In the genomic region with DNA sequence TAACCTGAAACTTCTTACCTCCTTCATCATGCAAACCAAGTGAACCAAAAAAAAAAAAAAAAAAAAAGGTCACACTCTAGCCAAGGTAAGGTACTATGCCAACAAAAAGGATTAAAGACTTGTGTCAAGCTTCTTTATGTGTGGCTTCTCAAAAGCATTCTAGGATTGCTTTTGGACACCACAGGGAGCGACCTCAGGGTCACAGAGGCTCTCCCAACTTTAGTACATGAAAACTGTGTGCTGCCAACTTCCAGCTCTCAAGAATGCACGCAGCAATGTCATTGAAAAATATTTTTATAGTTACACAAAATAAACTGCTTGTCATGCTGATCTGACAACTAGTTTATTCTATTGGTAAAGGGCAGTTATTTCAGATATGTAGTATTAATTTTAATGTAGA, we compare ENCODE assay signal across 16 cellular contexts.
"Had no signal": no experiment of that assay in that cellular context is flagged by ENCODE, and none has a peak within 500 bp of the region (broad histone marks: within the 10 kb centered on the region; RNA-seq: fewer than 3 reads in every experiment).

No MANE protein-coding gene starts in this region.

- H3K4me1 Mint-ChIP-seq: memory B cell; stimulated activated naive CD8-positive, alpha-beta T cell treated with anti-CD3 and anti-CD28 coated beads, Interleukin-15, amount 100 ng/mL, for 72 hours had no signal

- H3K9me3 Mint-ChIP-seq: memory B cell; natural killer cell treated with Interleukin-12 subunit alpha and Interleukin-12 subunit beta and Interleukin-15 and Interleukin-18, amount 100 ng/mL, for 72 hours had no signal

- DNase-seq: activated CD4-positive, alpha-beta T cell treated with anti-CD3 and anti-CD28 coated beads, Interleukin-2, amount 50 U/mL, for 1 hour; activated CD4-positive, CD25-positive, alpha-beta regulatory T cell; activated naive CD4-positive, alpha-beta T cell treated with anti-CD3 and anti-CD28 coated beads, Interleukin-2, amount 50 U/mL, for 16 hours; activated T-cell treated with anti-CD3 and anti-CD28 coated beads, Interleukin-2, amount 50 U/mL, for 1 hour; colonic mucosa; effector CD4-positive, alpha-beta T cell; head of caudate nucleus; islet precursor cell; left lung; stimulated activated CD4-positive, alpha-beta T cell treated with anti-CD3 and anti-CD28 coated beads, Interleukin-4, amount 100 ng/mL, for 4 hours; stimulated activated naive CD8-positive, alpha-beta T cell treated with anti-CD3 and anti-CD28 coated beads, Interleukin-15, amount 100 ng/mL, for 72 hours; T-helper 17 cell had no signal

- ATAC-seq: left lung; natural killer cell treated with Interleukin-12 subunit alpha and Interleukin-12 subunit beta and Interleukin-15 and Interleukin-18, amount 100 ng/mL, for 72 hours; SK-N-SH treated with all-trans-retinoic acid at 6 μM for 48 hours; stimulated activated naive CD8-positive, alpha-beta T cell treated with anti-CD3 and anti-CD28 coated beads, Interleukin-15, amount 100 ng/mL, for 72 hours; T-helper 17 cell had no signal

- H3K27me3 ChIP-seq: colonic mucosa, left lung had no signal

- H3K27ac Mint-ChIP-seq: memory B cell; natural killer cell treated with Interleukin-12 subunit alpha and Interleukin-12 subunit beta and Interleukin-15 and Interleukin-18, amount 100 ng/mL, for 72 hours; T-helper 17 cell had no signal

- H3K4me1 ChIP-seq: colonic mucosa, left lung had no signal

- H3K27ac ChIP-seq: colonic mucosa, left lung, thoracic aorta had no signal

- H3K4me3 ChIP-seq: colonic mucosa, left lung, thoracic aorta had no signal

- H3K4me3 Mint-ChIP-seq: memory B cell; natural killer cell treated with Interleukin-12 subunit alpha and Interleukin-12 subunit beta and Interleukin-15 and Interleukin-18, amount 100 ng/mL, for 72 hours; stimulated activated naive CD8-positive, alpha-beta T cell treated with anti-CD3 and anti-CD28 coated beads, Interleukin-15, amount 100 ng/mL, for 72 hours; T-helper 17 cell had no signal

- H3K27me3 Mint-ChIP-seq: memory B cell; natural killer cell treated with Interleukin-12 subunit alpha and Interleukin-12 subunit beta and Interleukin-15 and Interleukin-18, amount 100 ng/mL, for 72 hours; stimulated activated naive CD8-positive, alpha-beta T cell treated with anti-CD3 and anti-CD28 coated beads, Interleukin-15, amount 100 ng/mL, for 72 hours; T-helper 17 cell had no signal

- H3K36me3 Mint-ChIP-seq: memory B cell; natural killer cell treated with Interleukin-12 subunit alpha and Interleukin-12 subunit beta and Interleukin-15 and Interleukin-18, amount 100 ng/mL, for 72 hours had no signal
